8 cellular contexts compared by ENCODE assay signal in genomic region chr15:44545934-44546802, GRCh38. TPM values are rescaled to one million over a fixed set of nuclear protein-coding genes. Genes with fewer than 3 reads are reported as not detected.
DNase-seq lines count a peak whose midpoint lies in the region; ATAC-seq and TF ChIP-seq lines count a peak whose summit lies in the region.

No MANE protein-coding gene starts in this region.

- H3K4me3 ChIP-seq in breast epithelium (no peak overlapping the region), WERI-Rb-1 (ENCODE audit: low read depth, low read length) (no peak overlapping the region), fibroblast of villous mesenchyme (ENCODE audit: low read depth, low read length) (no peak overlapping the region)

- CTCF ChIA-PET in MCF 10A (lab: Yijun Ruan, JAX), result interaction anchor here (0.6 to 2.0 kb wide), 10 partner anchors 9 to 579 kb away, joined by 3 to 7 read pairs (median 3); partner anchors contain the start of gene EIF3J
- CTCF ChIA-PET in Calu3 (lab: Charles Lee), result interaction anchor here (0.6 kb wide), 1 partner anchor 790 kb away, joined by 3 read pairs; no protein-coding TSS in a partner anchor

- H3K36me3 Mint-ChIP-seq in MCF 10A (ENCODE audit: insufficient read depth, unreplicated experiment), result peaks cover 69% of the 10 kb centered on the region
- peaks cover 18% of the 10 kb centered on the region for H3K36me3 Mint-ChIP-seq in Calu3 (ENCODE audit: insufficient read depth, unreplicated experiment)

- H3K36me3 ChIP-seq in breast epithelium (no peaks in the 10 kb centered on the region), WERI-Rb-1 (peaks cover 27% of the 10 kb centered on the region)

- H3K4me1 ChIP-seq in breast epithelium, result peaks cover 0 to 20% of the 10 kb centered on the region in 2 donors

- TF ChIP-seq POLR2A in breast epithelium (IDR thresholded peaks at IDR 0.05), result no peak

- BruUV-seq in MCF 10A (replicated peaks; lab: Mats Ljungman, UMichigan) (no TSS peak), Calu3 (replicated peaks; lab: Mats Ljungman, UMichigan) (no TSS peak)

- DNase-seq in MCF 10A (ENCODE audit: unreplicated experiment) (peak; percentile 49), breast epithelium (ENCODE audit: low spot score in 2 of 2) (no peak), WERI-Rb-1 (no peak), fibroblast of villous mesenchyme (ENCODE audit: low read depth) (peak; percentile 39), Calu3 (no peak), sciatic nerve (ENCODE audit: low spot score) (no peak)
- peak; percentile 23 to 39 for DNase-seq in stimulated activated CD8-positive, alpha-beta memory T cell treated with anti-CD3 and anti-CD28 coated beads, Interleukin-15, amount 100 ng/mL, for 48 hours (ENCODE audit: low read depth in 2 of 2)

- H3K27ac Mint-ChIP-seq in MCF 10A (ENCODE audit: low read depth, unreplicated experiment) (no peak overlapping the region), Calu3 (ENCODE audit: unreplicated experiment) (no peak overlapping the region)

- H3K27me3 Mint-ChIP-seq in MCF 10A (ENCODE audit: insufficient read depth, unreplicated experiment) (no peaks in the 10 kb centered on the region), Calu3 (ENCODE audit: unreplicated experiment) (no peaks in the 10 kb centered on the region)

- H3K9me3 Mint-ChIP-seq in MCF 10A (ENCODE audit: unreplicated experiment) (no peaks in the 10 kb centered on the region), Calu3 (ENCODE audit: low read depth, unreplicated experiment) (no peaks in the 10 kb centered on the region)

- POLR2A ChIA-PET in MCF 10A (lab: Yijun Ruan, JAX), result interaction anchor here (0.7 to 2.1 kb wide), 7 partner anchors 9 to 259 kb away, joined by 3 to 24 read pairs (median 4); partner anchors contain the start of gene EIF3J

- H3K4me3 Mint-ChIP-seq in MCF 10A (ENCODE audit: unreplicated experiment) (no peak overlapping the region), Calu3 (ENCODE audit: low read depth, unreplicated experiment) (no peak overlapping the region)

- H3K9me3 ChIP-seq in breast epithelium (no peaks in the 10 kb centered on the region), WERI-Rb-1 (ENCODE audit: severe bottlenecking) (no peaks in the 10 kb centered on the region)

- TF ChIP-seq CTCF in MCF 10A (IDR thresholded peaks at IDR 0.05; ENCODE audit: unreplicated experiment) (peak; percentile 17), breast epithelium (IDR thresholded peaks at IDR 0.05) (no peak), WERI-Rb-1 (IDR thresholded peaks at IDR 0.05; ENCODE audit: low read depth, low read length) (0 out of 2 replicates have a peak, but pooled peaks have one; percentile 16), fibroblast of villous mesenchyme (IDR thresholded peaks at IDR 0.05; ENCODE audit: insufficient read depth, low read depth, low read length) (peak; percentile 48), Calu3 (IDR thresholded peaks at IDR 0.05; ENCODE audit: unreplicated experiment) (no peak)

- intact Hi-C loops in MCF 10A (cut with micrococcal nuclease) (loop anchor here (1.0 kb wide), 1 partner anchor 9 kb away; the partner anchor contains the start of gene EIF3J), breast epithelium (cut with DNase I; ENCODE audit: low total_unique reads) (no loop called here), Calu3 (cut with micrococcal nuclease; ENCODE audit: unreplicated experiment) (no loop called here), sciatic nerve (cut with DNase I) (no loop called here)

- H3K27ac ChIP-seq in breast epithelium (no peak overlapping the region), WERI-Rb-1 (no peak overlapping the region)

- peaks cover 28% of the 10 kb centered on the region for H3K4me1 Mint-ChIP-seq in MCF 10A (ENCODE audit: insufficient read depth, unreplicated experiment)
- no peaks in the 10 kb centered on the region for H3K4me1 Mint-ChIP-seq in Calu3 (ENCODE audit: low read depth, unreplicated experiment)

- peak; percentile 65 for ATAC-seq in HG03066 (IDR thresholded peaks at IDR 0.05; ENCODE audit: low read depth, unreplicated experiment)
- ATAC-seq in sciatic nerve, result no peak

- H3K27me3 ChIP-seq in breast epithelium (no peaks in the 10 kb centered on the region), WERI-Rb-1 (ENCODE audit: insufficient read depth, low read depth, severe bottlenecking) (no peaks in the 10 kb centered on the region)

RNA-seq across cellular contexts. Expression of gene EIF3J, which starts 9.2 kb away (rescaled TPM):
- total RNA-seq in MCF 10A (2022) (165 and 213 TPM in 2 replicates), breast epithelium (10 to 100 TPM; 46.6 to 82.0 (median 68.2) TPM), fibroblast of villous mesenchyme (39.3 and 52.2 TPM in 2 replicates), Calu3 (2022) (72.5 and 86.5 TPM in 2 replicates), sciatic nerve (68.9 TPM)

Comparison
In these comparisons a context has a peak if more than half of its experiments do, and no peak if none do; other contexts are left out.
1. DNase-seq: peak in MCF 10A (single experiment), fibroblast of villous mesenchyme (single experiment) and stimulated activated CD8-positive, alpha-beta memory T cell treated with anti-CD3 and anti-CD28 coated beads, Interleukin-15, amount 100 ng/mL, for 48 hours (2 of 2); none in breast epithelium (0 of 2), WERI-Rb-1 (single experiment), Calu3 (single experiment) and sciatic nerve (single experiment).
2. CTCF ChIP-seq: peak in MCF 10A (single experiment), WERI-Rb-1 (single experiment) and fibroblast of villous mesenchyme (single experiment); none in breast epithelium (0 of 3) and Calu3 (single experiment).